18 cellular contexts compared by ENCODE assay signal in genomic region chr17:31598921-31599571, GRCh38.
A peak's percentile ranks its signal among the peaks of the same experiment; 100 is the strongest.
DNase-seq lines count a peak whose midpoint lies in the region; ATAC-seq and TF ChIP-seq lines count a peak whose summit lies in the region.
"Had no signal": no experiment of that assay in that cellular context is flagged by ENCODE, and none has a peak within 500 bp of the region (broad histone marks: within the 10 kb centered on the region; RNA-seq: fewer than 3 reads in every experiment).

No MANE protein-coding gene starts in this region.

- no peaks in the 10 kb centered on the region for H3K36me3 ChIP-seq in HEK293 (ENCODE audit: control insufficient read depth in 2 of 2, insufficient read depth in 1 of 2, low read length in 2 of 2)
- no peaks in the 10 kb centered on the region for H3K36me3 ChIP-seq in GM23338 (ENCODE audit: insufficient read depth)
- H3K36me3 ChIP-seq: adrenal gland, esophagus squamous epithelium had no signal

- H3F3A ChIP-seq in GM23338 (replicated peaks; ENCODE audit: low read depth) = no peaks in the 10 kb centered on the region

- H3K27me3 Mint-ChIP-seq in dendritic cell treated with granulocyte-macrophage colony-stimulating factor and Interleukin-4, amounts not matched to agents 40 ng/mL and 50 ng/mL, for 4 days = no peaks in the 10 kb centered on the region
- H3K27me3 Mint-ChIP-seq in GM23338 (ENCODE audit: insufficient read depth, low read depth, poor library complexity) = peaks cover 12% of the 10 kb centered on the region
- H3K27me3 Mint-ChIP-seq: activated CD4-positive, alpha-beta T cell treated with anti-CD3 and anti-CD28 coated beads, Interleukin-2, amount 10 ng/mL, durations not matched to agents 24 days and 14 days; CD4-positive, CD25-positive, alpha-beta regulatory T cell had no signal

- POLR2A ChIA-PET in HEK293 (lab: Yijun Ruan, JAX) = no interaction called here

- TF ChIP-seq POLR2A in erythroblast (IDR thresholded peaks at IDR 0.05; ENCODE audit: low read length) = no peak

- no peak for ATAC-seq in GM23338
- ATAC-seq: left cardiac atrium had no signal

- no peak overlapping the region for H2AFZ ChIP-seq in GM23338

- H4K20me1 ChIP-seq in GM23338 (replicated peaks; ENCODE audit: insufficient read depth) = no peaks in the 10 kb centered on the region

- TF ChIP-seq CTCF in HEK293 (tag by site-specific recombination; IDR thresholded peaks at IDR 0.05) (no peak), GM23338 (conservative IDR thresholded peaks at IDR 0.05; ENCODE audit: low read depth in 2 of 2) (no peak)

- H3K9me3 Mint-ChIP-seq in dendritic cell treated with granulocyte-macrophage colony-stimulating factor and Interleukin-4, amounts not matched to agents 40 ng/mL and 50 ng/mL, for 4 days = no peaks in the 10 kb centered on the region
- no peaks in the 10 kb centered on the region; the same call in 2 of the 3 replicates for H3K9me3 Mint-ChIP-seq in GM23338
- H3K9me3 Mint-ChIP-seq: activated CD4-positive, alpha-beta T cell treated with anti-CD3 and anti-CD28 coated beads, Interleukin-2, amount 10 ng/mL, durations not matched to agents 24 days and 14 days; activated T-helper 1 cell treated with anti-CD3 and anti-CD28 coated beads, Interleukin-12 subunit alpha, Interleukin-12 subunit beta, Interleukin-2, Interleukin-4 antibody, amounts not matched to agents 30 ng/mL and 10 ng/mL and 1 ng/mL, durations not matched to agents 14 hours and 24 hours and 36 hours; CD4-positive, CD25-positive, alpha-beta regulatory T cell had no signal

- H3K9me2 ChIP-seq in GM23338 (ENCODE audit: insufficient read depth) = no peaks in the 10 kb centered on the region

- H3K27me3 ChIP-seq in GM23338 (ENCODE audit: insufficient read depth) = no peaks in the 10 kb centered on the region
- H3K27me3 ChIP-seq: adrenal gland, esophagus squamous epithelium had no signal

- CTCF ChIA-PET in HEK293 (lab: Yijun Ruan, JAX) = no interaction called here

- DNase-seq in NCI-H510A (lab: John Stamatoyannopoulos, UW) = peak; percentile 11
- peak; percentile 76 for DNase-seq in posterior vena cava (ENCODE audit: low spot score)
- DNase-seq in activated CD4-positive, alpha-beta T cell treated with anti-CD3 and anti-CD28 coated beads, Interleukin-2, amount 50 U/mL, for 48 hours = no peak
- DNase-seq in erythroblast (lab: John Stamatoyannopoulos, UW) = no peak
- no peak for DNase-seq in GM23338 (ENCODE audit: low spot score)
- DNase-seq: activated CD4-positive, alpha-beta T cell treated with anti-CD3 and anti-CD28 coated beads, Interleukin-2, amount 10 ng/mL, durations not matched to agents 24 days and 14 days; CD4-positive, CD25-positive, alpha-beta regulatory T cell; cortex of kidney; esophagus squamous epithelium; left cardiac atrium; NCI-H1105; NCI-H82; Right ventricle myocardium superior; T1000 had no signal

- intact Hi-C loops in dendritic cell treated with granulocyte-macrophage colony-stimulating factor and Interleukin-4, amounts not matched to agents 40 ng/mL and 50 ng/mL, for 4 days (cut with micrococcal nuclease) = no loop called here
- intact Hi-C loops in posterior vena cava (cut with DNase I) = no loop called here

- H3K4me3 ChIP-seq in HEK293 (ENCODE audit: low read depth, low read length) = no peak overlapping the region
- no peak overlapping the region for H3K4me3 ChIP-seq in GM23338
- H3K4me3 ChIP-seq: adrenal gland, esophagus squamous epithelium had no signal

- H3K4me1 Mint-ChIP-seq in dendritic cell treated with granulocyte-macrophage colony-stimulating factor and Interleukin-4, amounts not matched to agents 40 ng/mL and 50 ng/mL, for 4 days (ENCODE audit: low read depth) = peaks cover 35% of the 10 kb centered on the region
- H3K4me1 Mint-ChIP-seq in GM23338 = peaks cover 18% of the 10 kb centered on the region

- no peaks in the 10 kb centered on the region for H3K9me3 ChIP-seq in HEK293 (ENCODE audit: control insufficient read depth, insufficient read depth, low read depth, low read length)
- H3K9me3 ChIP-seq: adrenal gland, esophagus squamous epithelium had no signal

- no peak overlapping the region for H3K27ac ChIP-seq in HEK293 (ENCODE audit: extremely low read depth, low read depth, low read length)
- H3K27ac ChIP-seq in GM23338 (ENCODE audit: low read depth) = no peak overlapping the region
- H3K27ac ChIP-seq: adrenal gland, esophagus squamous epithelium had no signal

- H3K4me2 ChIP-seq in GM23338 = no peak overlapping the region

- peak overlapping the region; percentile 5 for H3K27ac Mint-ChIP-seq in dendritic cell treated with granulocyte-macrophage colony-stimulating factor and Interleukin-4, amounts not matched to agents 40 ng/mL and 50 ng/mL, for 4 days
- H3K27ac Mint-ChIP-seq in GM23338 = no peak overlapping the region; the same call in 1 of the 2 replicates
- H3K27ac Mint-ChIP-seq: activated CD4-positive, alpha-beta T cell treated with anti-CD3 and anti-CD28 coated beads, Interleukin-2, amount 10 ng/mL, durations not matched to agents 24 days and 14 days; activated T-helper 1 cell treated with anti-CD3 and anti-CD28 coated beads, Interleukin-12 subunit alpha, Interleukin-12 subunit beta, Interleukin-2, Interleukin-4 antibody, amounts not matched to agents 30 ng/mL and 10 ng/mL and 1 ng/mL, durations not matched to agents 14 hours and 24 hours and 36 hours; CD4-positive, CD25-positive, alpha-beta regulatory T cell had no signal

- H3K79me2 ChIP-seq in GM23338 (replicated peaks; ENCODE audit: insufficient read depth) = no peaks in the 10 kb centered on the region

- H3K36me3 Mint-ChIP-seq in dendritic cell treated with granulocyte-macrophage colony-stimulating factor and Interleukin-4, amounts not matched to agents 40 ng/mL and 50 ng/mL, for 4 days (ENCODE audit: low read depth) = no peaks in the 10 kb centered on the region
- H3K36me3 Mint-ChIP-seq in GM23338 (ENCODE audit: low read depth) = no peaks in the 10 kb centered on the region
- H3K36me3 Mint-ChIP-seq: CD4-positive, CD25-positive, alpha-beta regulatory T cell had no signal

- H3K4me3 Mint-ChIP-seq in dendritic cell treated with granulocyte-macrophage colony-stimulating factor and Interleukin-4, amounts not matched to agents 40 ng/mL and 50 ng/mL, for 4 days = no peak overlapping the region
- H3K4me3 Mint-ChIP-seq in GM23338 = no peak overlapping the region
- H3K4me3 Mint-ChIP-seq: activated CD4-positive, alpha-beta T cell treated with anti-CD3 and anti-CD28 coated beads, Interleukin-2, amount 10 ng/mL, durations not matched to agents 24 days and 14 days; activated T-helper 1 cell treated with anti-CD3 and anti-CD28 coated beads, Interleukin-12 subunit alpha, Interleukin-12 subunit beta, Interleukin-2, Interleukin-4 antibody, amounts not matched to agents 30 ng/mL and 10 ng/mL and 1 ng/mL, durations not matched to agents 14 hours and 24 hours and 36 hours; CD4-positive, CD25-positive, alpha-beta regulatory T cell had no signal

- H3K4me1 ChIP-seq in HEK293 (ENCODE audit: control insufficient read depth, insufficient read depth, low read length) (no peaks in the 10 kb centered on the region), GM23338 (ENCODE audit: insufficient read depth) (no peaks in the 10 kb centered on the region; the same call in 1 of the 2 replicates)

TF ChIP-seq in HEK293, 187 proteins besides CTCF, POLR2A, EP300 and RAD21 (continues in another document):
- TF ChIP-seq SP3 (tag by site-specific recombination; IDR thresholded peaks at IDR 0.05) (no peak), ZNF335 (tag by site-specific recombination; conservative IDR thresholded peaks at IDR 0.05) (no peak), PATZ1 (tag by site-specific recombination; IDR thresholded peaks at IDR 0.05) (0 out of 2 replicates have a peak, but pooled peaks have one; percentile 48), SP7 (tag by site-specific recombination; IDR thresholded peaks at IDR 0.05) (peak; percentile 55; the same call in 1 of the 2 replicates)

TF ChIP-seq in GM23338, 12 proteins besides CTCF, POLR2A, EP300 and RAD21:
- TF ChIP-seq EZH2phosphoT487 (IDR thresholded peaks at IDR 0.05; ENCODE audit: unreplicated experiment) = no peak
- no peak for TF ChIP-seq ZNF114 (CRISPR knock-in tag; IDR thresholded peaks at IDR 0.05)

Comparison
In these comparisons a context has a peak if more than half of its experiments do, and no peak if none do; other contexts are left out.
1. DNase-seq: peak in NCI-H510A (single experiment) and posterior vena cava (single experiment); none in activated CD4-positive, alpha-beta T cell treated with anti-CD3 and anti-CD28 coated beads, Interleukin-2, amount 50 U/mL, for 48 hours (0 of 2), erythroblast (0 of 2) and GM23338 (single experiment).